ENCODE assay signal across 15 cellular contexts in genomic region chr10:94193466-94193924, GRCh38.
DNase-seq lines count a peak whose midpoint lies in the region; TF ChIP-seq lines count a peak whose summit lies in the region.
"Had no signal": no experiment of that assay in that cellular context is flagged by ENCODE, and none has a peak within 500 bp of the region (broad histone marks: within the 10 kb centered on the region; RNA-seq: fewer than 3 reads in every experiment).

No MANE protein-coding gene starts in this region.

- no peak overlapping the region for H2AFZ ChIP-seq in mammary epithelial cell (ENCODE audit: low read depth, low read length)

- POLR2A ChIA-PET in HEK293 (lab: Yijun Ruan, JAX): no interaction called here

- no peak for TF ChIP-seq POLR2A in transverse colon (IDR thresholded peaks at IDR 0.05)

- no peaks in the 10 kb centered on the region for H3K9me3 ChIP-seq in HEK293 (ENCODE audit: control insufficient read depth, insufficient read depth, low read depth, low read length)
- no peaks in the 10 kb centered on the region for H3K9me3 ChIP-seq in mammary epithelial cell (replicated peaks; ENCODE audit: insufficient read depth, low read length)
- no peaks in the 10 kb centered on the region for H3K9me3 ChIP-seq in transverse colon
- H3K9me3 ChIP-seq: adrenal gland, HAP-1, testis had no signal

- no peak for TF ChIP-seq EP300 in transverse colon (IDR thresholded peaks at IDR 0.05; ENCODE audit: low read depth)

- 67% methylated on average over 4 of the region's 4 CpGs for WGBS in mammary epithelial cell (ENCODE audit: low coverage, missing lambda C conversion rate)
- 52 to 90% methylated on average over 2 to 4 of the region's 4 CpGs for WGBS in transverse colon (ENCODE audit: low coverage in 1 of 2), 2 donors

- CTCF ChIA-PET in HEK293 (lab: Yijun Ruan, JAX) (interaction anchor here (0.5 kb wide), 1 partner anchor 251 kb away, joined by 4 read pairs; no protein-coding TSS in a partner anchor), mammary epithelial cell (lab: Charles Lee; ENCODE audit: low non-redundant PET) (no interaction called here)

- intact Hi-C loops in mammary epithelial cell (cut with micrococcal nuclease) (no loop called here), transverse colon (cut with DNase I; ENCODE audit: low total_unique reads) (no loop called here)

- no peaks in the 10 kb centered on the region for H3K36me3 ChIP-seq in HEK293 (ENCODE audit: control insufficient read depth in 2 of 2, insufficient read depth in 1 of 2, low read length in 2 of 2)
- no peaks in the 10 kb centered on the region for H3K36me3 ChIP-seq in mammary epithelial cell (ENCODE audit: insufficient read depth, low read length)
- no peaks in the 10 kb centered on the region for H3K36me3 ChIP-seq in transverse colon
- H3K36me3 ChIP-seq: adrenal gland, HAP-1 had no signal

- no peaks in the 10 kb centered on the region for H4K20me1 ChIP-seq in mammary epithelial cell (ENCODE audit: insufficient read depth, low read length)

- no peak overlapping the region for H3K4me2 ChIP-seq in mammary epithelial cell (ENCODE audit: insufficient read depth, low read depth, low read length)

- H3K4me3 ChIP-seq in HEK293 (ENCODE audit: low read depth, low read length) (no peak overlapping the region), mammary epithelial cell (replicated peaks in 1 of 3; ENCODE audit: insufficient read depth in 1 of 3, low read depth in 2 of 3, low read length in 3 of 3) (no peak overlapping the region), transverse colon (no peak overlapping the region)
- H3K4me3 ChIP-seq: adrenal gland, HAP-1, testis had no signal

- H3K4me1 ChIP-seq in HEK293 (ENCODE audit: control insufficient read depth, insufficient read depth, low read length): peaks cover 7% of the 10 kb centered on the region
- H3K4me1 ChIP-seq in mammary epithelial cell (ENCODE audit: insufficient read depth, low read length): peaks cover 6% of the 10 kb centered on the region
- H3K4me1 ChIP-seq in transverse colon: peaks cover 0 to 17% (median 0%) of the 10 kb centered on the region in 4 donors
- H3K4me1 ChIP-seq: HAP-1 had no signal

- H3K9ac ChIP-seq in mammary epithelial cell (ENCODE audit: insufficient read depth, low read length): no peak overlapping the region

- TF ChIP-seq CTCF in HEK293 (tag by site-specific recombination; IDR thresholded peaks at IDR 0.05): no peak
- no peak for TF ChIP-seq CTCF in mammary epithelial cell (conservative IDR thresholded peaks at IDR 0.05 in 1 of 2, IDR thresholded peaks at IDR 0.05 in 1 of 2; ENCODE audit: extremely low read depth in 1 of 2, insufficient read depth in 1 of 2, low read depth in 1 of 2, low read length in 2 of 2)
- no peak for TF ChIP-seq CTCF in transverse colon (IDR thresholded peaks at IDR 0.05)

- H3K27me3 ChIP-seq in mammary epithelial cell (ENCODE audit: insufficient read depth, low read length): no peaks in the 10 kb centered on the region
- no peaks in the 10 kb centered on the region for H3K27me3 ChIP-seq in transverse colon
- H3K27me3 ChIP-seq: adrenal gland, testis had no signal

- DNase-seq in mammary epithelial cell (peak; percentile 2), kidney glomerular epithelial cell (lab: John Stamatoyannopoulos, UW) (peak; percentile 43), transverse colon (no peak), activated gamma-delta T cell (lab: John Stamatoyannopoulos, UW) (no peak), foreskin melanocyte (no peak), dermis blood vessel endothelial cell (no peak)
- DNase-seq: activated CD8-positive, alpha-beta memory T cell treated with anti-CD3 and anti-CD28 coated beads, Interleukin-2, amount 50 U/mL, for 4 hours; adrenal gland; naive B cell; NCI-H1436; NCI-H526 treated with DMSO at 0.1 percent for 48 hours; testis had no signal

- in situ Hi-C loops in mammary epithelial cell (cut with MboI; ENCODE audit: low sequenced_read_pairs in 2 of 2) (no loop called here), transverse colon (cut with MboI; ENCODE audit: low pct_ligation_motif_present in 1 of 4, low pct_unique_long_range_greater_than_20kb in 1 of 4, low sequenced_read_pairs in 3 of 4) (no loop called here)

- BruUV-seq in mammary epithelial cell (replicated peaks; lab: Mats Ljungman, UMichigan): no TSS peak

- no peaks in the 10 kb centered on the region for H3K79me2 ChIP-seq in mammary epithelial cell (ENCODE audit: insufficient read depth, low read length)

- dilution Hi-C loops in mammary epithelial cell (cut with HindIII; ENCODE audit: low sequenced_read_pairs): no loop called here

- no peak overlapping the region for H3K27ac ChIP-seq in HEK293 (ENCODE audit: extremely low read depth, low read depth, low read length)
- H3K27ac ChIP-seq in mammary epithelial cell (ENCODE audit: insufficient read depth, low read depth, low read length): no peak overlapping the region
- peak overlapping the region in 3 of 4 donors; percentile 32 to 60 (median 38) for H3K27ac ChIP-seq in transverse colon
- H3K27ac ChIP-seq: adrenal gland, RWPE1, testis had no signal

TF ChIP-seq in HEK293, 187 proteins besides CTCF, POLR2A, EP300 and RAD21 (continues in another document):
- TF ChIP-seq MZF1 (tag by site-specific recombination; IDR thresholded peaks at IDR 0.05; ENCODE audit: borderline replicate concordance): peak; percentile 75; the same call in 1 of the 2 replicates
- TF ChIP-seq OSR2 (tag by site-specific recombination; IDR thresholded peaks at IDR 0.05): peak; percentile 35; the same call in 1 of the 2 replicates
- TF ChIP-seq IKZF3 (tag by site-specific recombination; IDR thresholded peaks at IDR 0.05): peak; percentile 56; the same call in 1 of the 2 replicates
- no peak for TF ChIP-seq ZNF610 (tag by site-specific recombination; IDR thresholded peaks at IDR 0.05; ENCODE audit: borderline replicate concordance)
- no peak for TF ChIP-seq ZNF580 (tag by site-specific recombination; IDR thresholded peaks at IDR 0.05)
- TF ChIP-seq ZNF704 (tag by site-specific recombination; IDR thresholded peaks at IDR 0.05): no peak
- peak; percentile 79 for TF ChIP-seq ZBTB48 (tag by site-specific recombination; IDR thresholded peaks at IDR 0.05)
- TF ChIP-seq SCRT2 (tag by site-specific recombination; IDR thresholded peaks at IDR 0.05): no peak
- no peak for TF ChIP-seq ZBTB21 (tag by site-specific recombination; IDR thresholded peaks at IDR 0.05)
- no peak for TF ChIP-seq ZNF146 (tag by site-specific recombination; IDR thresholded peaks at IDR 0.05)
- TF ChIP-seq KLF8 (tag by site-specific recombination; IDR thresholded peaks at IDR 0.05): no peak
- TF ChIP-seq ZNF423 (tag by site-specific recombination; IDR thresholded peaks at IDR 0.05): no peak
- TF ChIP-seq OVOL3 (tag by site-specific recombination; IDR thresholded peaks at IDR 0.05): no peak
- no peak for TF ChIP-seq GFI1B (tag by site-specific recombination; IDR thresholded peaks at IDR 0.05)
- TF ChIP-seq ZNF596 (tag by site-specific recombination; IDR thresholded peaks at IDR 0.05): peak; percentile 48; the same call in 1 of the 2 replicates
- peak; percentile 81 for TF ChIP-seq ZIC2 (tag by site-specific recombination; IDR thresholded peaks at IDR 0.05)
- TF ChIP-seq MEIS1 (CRISPR knock-in tag; IDR thresholded peaks at IDR 0.05; ENCODE audit: borderline replicate concordance): no peak
- TF ChIP-seq ZNF169 (tag by site-specific recombination; IDR thresholded peaks at IDR 0.05): no peak
- no peak for TF ChIP-seq ZNF549 (tag by site-specific recombination; IDR thresholded peaks at IDR 0.05)
- TF ChIP-seq ZBTB17 (tag by site-specific recombination; IDR thresholded peaks at IDR 0.05): 0 out of 2 replicates have a peak, but pooled peaks have one; percentile 28
- peak; percentile 63 for TF ChIP-seq PRDM6 (tag by site-specific recombination; IDR thresholded peaks at IDR 0.05)
- TF ChIP-seq ZBTB44 (tag by site-specific recombination; IDR thresholded peaks at IDR 0.05): no peak

Comparison
In these comparisons a context has a peak if more than half of its experiments do, and no peak if none do; other contexts are left out.
1. H3K27ac ChIP-seq: peak in transverse colon (3 of 4); none in HEK293 (single experiment) and mammary epithelial cell (single experiment).
2. DNase-seq: peak in mammary epithelial cell (single experiment) and kidney glomerular epithelial cell (single experiment); none in transverse colon (single experiment), activated gamma-delta T cell (single experiment), foreskin melanocyte (single experiment) and dermis blood vessel endothelial cell (single experiment).